In the genomic region with DNA sequence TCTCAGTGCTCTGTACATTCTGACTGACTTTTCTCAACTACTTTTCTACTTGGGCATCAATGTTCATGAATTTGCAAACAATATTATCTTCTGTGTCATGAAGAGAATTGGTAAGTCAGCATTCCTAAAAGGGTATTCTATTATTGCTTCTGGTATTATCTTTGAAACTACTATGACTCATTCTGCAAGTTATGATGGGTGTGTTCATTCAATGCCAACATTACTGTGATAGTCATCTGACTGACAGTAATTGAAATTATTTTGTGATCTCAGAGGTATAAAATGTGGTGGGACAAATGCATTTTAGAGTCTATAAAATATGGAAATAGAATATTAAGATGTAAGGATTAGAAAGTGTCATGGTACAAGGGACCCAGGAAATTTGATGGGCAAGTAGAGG, we compare ENCODE assay signal across 24 cellular contexts.
"Had no signal": no experiment of that assay in that cellular context is flagged by ENCODE, and none has a peak within 500 bp of the region (broad histone marks: within the 10 kb centered on the region; RNA-seq: fewer than 3 reads in every experiment).

No MANE protein-coding gene starts in this region.

- H3K4me3 ChIP-seq: adrenal gland, coronary artery, right atrium auricular region, skin epidermis, tibial artery, vagina had no signal

- H3K27ac Mint-ChIP-seq: activated CD8-positive, alpha-beta T cell treated with anti-CD3 and anti-CD28 coated beads for 36 hours; activated naive CD4-positive, alpha-beta T cell treated with anti-CD3 and anti-CD28 coated beads, Interleukin-2, amount 50 U/mL, for 24 hours; memory B cell; natural killer cell treated with Interleukin-12 subunit alpha and Interleukin-12 subunit beta and Interleukin-15 and Interleukin-18, amount 100 ng/mL, for 72 hours; stimulated activated naive B cell treated with anti-CD40 and anti-IgM and Interleukin-4, amounts not matched to agents 10 μg/mL and 1 μg/mL and 100 μg/mL, for 72 hours; WTC11 had no signal

- H3K27me3 Mint-ChIP-seq: activated CD8-positive, alpha-beta T cell treated with anti-CD3 and anti-CD28 coated beads for 36 hours; activated naive CD4-positive, alpha-beta T cell treated with anti-CD3 and anti-CD28 coated beads, Interleukin-2, amount 50 U/mL, for 24 hours; memory B cell; natural killer cell treated with Interleukin-12 subunit alpha and Interleukin-12 subunit beta and Interleukin-15 and Interleukin-18, amount 100 ng/mL, for 72 hours; stimulated activated naive B cell treated with anti-CD40 and anti-IgM and Interleukin-4, amounts not matched to agents 10 μg/mL and 1 μg/mL and 100 μg/mL, for 72 hours had no signal

- H3K4me1 Mint-ChIP-seq: activated naive CD4-positive, alpha-beta T cell treated with anti-CD3 and anti-CD28 coated beads, Interleukin-2, amount 50 U/mL, for 24 hours; memory B cell; stimulated activated naive B cell treated with anti-CD40 and anti-IgM and Interleukin-4, amounts not matched to agents 10 μg/mL and 1 μg/mL and 100 μg/mL, for 72 hours had no signal

- H3K4me1 ChIP-seq: adrenal gland, right atrium auricular region, tibial artery, vagina had no signal

- DNase-seq: activated CD4-positive, alpha-beta T cell treated with anti-CD3 and anti-CD28 coated beads for 48 hours; activated CD8-positive, alpha-beta T cell treated with anti-CD3 and anti-CD28 coated beads for 36 hours; activated effector memory CD4-positive, alpha-beta T cell treated with Interleukin-2 at 50 U/mL for 16 hours; activated T-cell treated with anti-CD3 and anti-CD28 coated beads, Interleukin-2, amount 50 U/mL, for 4 hours; adrenal gland; central memory CD4-positive, alpha-beta T cell; foreskin fibroblast; head of caudate nucleus; posterior cingulate gyrus; stimulated activated CD4-positive, alpha-beta T cell treated with anti-CD3 and anti-CD28 coated beads, Interleukin-15, amount 100 ng/mL, for 24 hours; stimulated activated CD4-positive, alpha-beta T cell treated with anti-CD3 and anti-CD28 coated beads, Interleukin-4, amount 100 ng/mL, for 1 hour; stimulated activated naive B cell treated with anti-CD40 and anti-IgM and Interleukin-4, amounts not matched to agents 10 μg/mL and 1 μg/mL and 100 μg/mL, for 72 hours; T-helper 2 cell; tibial artery had no signal

- H3K36me3 Mint-ChIP-seq: activated naive CD4-positive, alpha-beta T cell treated with anti-CD3 and anti-CD28 coated beads, Interleukin-2, amount 50 U/mL, for 24 hours; memory B cell; stimulated activated naive B cell treated with anti-CD40 and anti-IgM and Interleukin-4, amounts not matched to agents 10 μg/mL and 1 μg/mL and 100 μg/mL, for 72 hours had no signal

- FAIRE-seq: TTC549 had no signal

- H3K36me3 ChIP-seq: adrenal gland, right atrium auricular region, tibial artery, vagina had no signal

- H3K27me3 ChIP-seq: adrenal gland, right atrium auricular region, tibial artery, vagina had no signal

- H3K27ac ChIP-seq: adrenal gland, coronary artery, right atrium auricular region, skin epidermis, tibial artery, vagina had no signal

- H3K9me3 ChIP-seq: adrenal gland, right atrium auricular region, tibial artery, vagina had no signal

- H3K4me3 Mint-ChIP-seq: activated CD8-positive, alpha-beta T cell treated with anti-CD3 and anti-CD28 coated beads for 36 hours; activated naive CD4-positive, alpha-beta T cell treated with anti-CD3 and anti-CD28 coated beads, Interleukin-2, amount 50 U/mL, for 24 hours; activated T-cell treated with anti-CD3 and anti-CD28 coated beads, Interleukin-2, amount 50 U/mL, for 4 hours; memory B cell; natural killer cell treated with Interleukin-12 subunit alpha and Interleukin-12 subunit beta and Interleukin-15 and Interleukin-18, amount 100 ng/mL, for 72 hours; stimulated activated naive B cell treated with anti-CD40 and anti-IgM and Interleukin-4, amounts not matched to agents 10 μg/mL and 1 μg/mL and 100 μg/mL, for 72 hours; WTC11 had no signal

- H3K9me3 Mint-ChIP-seq: activated CD8-positive, alpha-beta T cell treated with anti-CD3 and anti-CD28 coated beads for 36 hours had no signal

- ATAC-seq: activated CD8-positive, alpha-beta T cell treated with anti-CD3 and anti-CD28 coated beads for 36 hours; activated T-cell treated with anti-CD3 and anti-CD28 coated beads, Interleukin-2, amount 50 U/mL, for 4 hours; left lobe of liver; natural killer cell treated with Interleukin-12 subunit alpha and Interleukin-12 subunit beta and Interleukin-15 and Interleukin-18, amount 100 ng/mL, for 72 hours; stimulated activated naive B cell treated with anti-CD40 and anti-IgM and Interleukin-4, amounts not matched to agents 10 μg/mL and 1 μg/mL and 100 μg/mL, for 72 hours; WTC11 had no signal
